15 cellular contexts compared by ENCODE assay signal in the genomic region with DNA sequence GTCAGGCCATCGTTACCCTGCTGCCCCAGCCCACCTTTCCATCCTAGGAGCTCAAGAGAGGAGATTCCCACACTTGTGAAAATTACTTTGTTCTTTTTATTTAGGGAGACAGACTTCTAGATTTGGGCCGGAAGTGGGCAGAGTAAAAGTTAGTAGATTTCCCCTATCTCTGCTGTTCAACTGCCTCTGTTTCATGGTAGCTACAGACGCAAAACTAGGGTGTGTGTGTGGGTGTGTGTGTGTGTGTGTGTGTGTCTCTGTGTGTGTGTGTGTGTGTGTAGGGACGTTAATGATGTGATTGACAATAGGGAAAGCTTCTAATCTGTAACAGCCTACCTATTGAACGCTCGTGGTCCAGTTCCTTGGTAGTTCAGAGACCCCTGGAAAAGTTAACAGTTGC. TPM values are rescaled to one million over a fixed set of nuclear protein-coding genes. Genes with fewer than 3 reads are reported as not detected.
A peak's percentile ranks its signal among the peaks of the same experiment; 100 is the strongest.
DNase-seq lines count a peak whose midpoint lies in the region; ATAC-seq, FAIRE-seq and TF ChIP-seq lines count a peak whose summit lies in the region.
"Had no signal": no experiment of that assay in that cellular context is flagged by ENCODE, and none has a peak within 500 bp of the region (broad histone marks: within the 10 kb centered on the region; RNA-seq: fewer than 3 reads in every experiment).

No MANE protein-coding gene starts in this region.

- H3K36me3 ChIP-seq in heart left ventricle: no peaks in the 10 kb centered on the region
- H3K36me3 ChIP-seq in OCI-LY1 (ENCODE audit: insufficient read depth, low read length): no peaks in the 10 kb centered on the region
- H3K36me3 ChIP-seq in H1 (ENCODE audit: control insufficient read depth in 2 of 4, insufficient read depth in 4 of 4, low read length in 3 of 4): no peaks in the 10 kb centered on the region
- H3K36me3 ChIP-seq in thoracic aorta: no peaks in the 10 kb centered on the region
- no peaks in the 10 kb centered on the region for H3K36me3 ChIP-seq in SJCRH30

- H3K9ac ChIP-seq in OCI-LY1 (ENCODE audit: low read length) (peak overlapping the region; percentile 94), H1 (replicated peaks in 1 of 4; ENCODE audit: extremely low read depth in 1 of 4, low read depth in 3 of 4, low read length in 3 of 4) (no peak overlapping the region)

- no peak overlapping the region for H3K14ac ChIP-seq in H1 (ENCODE audit: insufficient read length)

- H4K20me1 ChIP-seq in OCI-LY1 (ENCODE audit: insufficient read depth, low read length) (no peaks in the 10 kb centered on the region), H1 (replicated peaks in 1 of 2; ENCODE audit: control insufficient read depth in 1 of 2, insufficient read depth in 2 of 2, low read length in 2 of 2) (no peaks in the 10 kb centered on the region)

- H3K27ac ChIP-seq in heart left ventricle: no peak overlapping the region
- peak overlapping the region; percentile 89 for H3K27ac ChIP-seq in OCI-LY1 (ENCODE audit: low read depth, low read length, poor library complexity, severe bottlenecking)
- H3K27ac ChIP-seq in H1 (ENCODE audit: low read depth, low read length): no peak overlapping the region
- H3K27ac ChIP-seq in thoracic aorta: no peak overlapping the region
- no peak overlapping the region for H3K27ac ChIP-seq in SJCRH30

- H2BK20ac ChIP-seq in H1 (ENCODE audit: low read length): no peak overlapping the region

- H3K79me2 ChIP-seq in OCI-LY1 (ENCODE audit: insufficient read depth, low read length): peaks cover 11% of the 10 kb centered on the region
- no peaks in the 10 kb centered on the region for H3K79me2 ChIP-seq in H1 (ENCODE audit: control insufficient read depth in 1 of 2, insufficient read depth in 2 of 2, low read length in 2 of 2)

- CTCF ChIA-PET in H1 (lab: Charles Lee; ENCODE audit: partially characterized antibody): no interaction called here

- POLR2A ChIA-PET in H1 (lab: Charles Lee; ENCODE audit: partially characterized antibody): no interaction called here

- peak overlapping the region; percentile 98 for H3K4me2 ChIP-seq in OCI-LY1 (ENCODE audit: low read length)
- H3K4me2 ChIP-seq in H1 (ENCODE audit: insufficient read depth in 1 of 2, low read depth in 2 of 2, low read length in 2 of 2): peak overlapping the region; percentile 27 to 48; a peak in 3 of 4 replicates

- H4K8ac ChIP-seq in H1 (ENCODE audit: extremely low read depth, insufficient read depth, low read length): peak overlapping the region; percentile 51; the same call in 1 of the 2 replicates

- no peak overlapping the region for H2BK120ac ChIP-seq in H1 (replicated peaks; ENCODE audit: low read depth, low read length)

- no peak for TF ChIP-seq POLR2A in heart left ventricle (IDR thresholded peaks at IDR 0.05)
- no peak for TF ChIP-seq POLR2A in H1 (IDR thresholded peaks at IDR 0.05; ENCODE audit: control extremely low read depth in 1 of 2, low read depth in 2 of 2, low read length in 2 of 2)

- H4K91ac ChIP-seq in H1 (replicated peaks; ENCODE audit: insufficient read length, low read length): no peak overlapping the region

- no peak for TF ChIP-seq RAD21 in H1 (IDR thresholded peaks at IDR 0.05 in 1 of 2, conservative IDR thresholded peaks at IDR 0.05 in 1 of 2; ENCODE audit: low read depth in 2 of 2, low read length in 2 of 2)

- TF ChIP-seq CTCF in heart left ventricle (IDR thresholded peaks at IDR 0.05) (no peak), OCI-LY1 (IDR thresholded peaks at IDR 0.05; ENCODE audit: low read length) (no peak), H1 (IDR thresholded peaks at IDR 0.05; ENCODE audit: control extremely low read depth in 1 of 3, insufficient read depth in 1 of 3, low read depth in 1 of 3, low read length in 3 of 3) (no peak), thoracic aorta (IDR thresholded peaks at IDR 0.05) (no peak)

- H3K23ac ChIP-seq in H1 (ENCODE audit: insufficient read length): no peak overlapping the region

- 80 to 95% (median 85%) methylated on average over 6 of the region's 6 CpGs for WGBS in heart left ventricle, 4 donors
- WGBS in H1 (ENCODE audit: extremely low coverage in 1 of 2, insufficient coverage in 1 of 2, insufficient read length in 1 of 2, insufficient replicate concordance in 2 of 2, low coverage in 1 of 2, low lambda C conversion rate in 2 of 2, missing lambda C conversion rate in 1 of 2), 2 experiments: 84% methylated on average over 6 of the region's 6 CpGs; no CpG with 5 or more reads in 1 of the 2 experiments

- H4K5ac ChIP-seq in H1 (ENCODE audit: insufficient read length, low read depth, low read length): no peak overlapping the region

- no peaks in the 10 kb centered on the region for H3K9me2 ChIP-seq in OCI-LY1 (ENCODE audit: low read depth, low read length)

- no peak overlapping the region for H2BK12ac ChIP-seq in H1 (ENCODE audit: low read depth, low read length)

- H2AK5ac ChIP-seq in H1 (ENCODE audit: low read depth, low read length): no peak overlapping the region

- H3K9me3 ChIP-seq in heart left ventricle (no peaks in the 10 kb centered on the region), OCI-LY1 (ENCODE audit: low read length) (no peaks in the 10 kb centered on the region), H1 (ENCODE audit: insufficient read depth in 2 of 2, low read depth in 1 of 2, low read length in 1 of 2) (no peaks in the 10 kb centered on the region; a peak in 1 of 4 replicates), thoracic aorta (no peaks in the 10 kb centered on the region), SJCRH30 (replicated peaks) (no peaks in the 10 kb centered on the region)

- TF ChIP-seq EP300 in H1 (IDR thresholded peaks at IDR 0.05; ENCODE audit: borderline replicate concordance in 1 of 2, low read depth in 2 of 2, low read length in 2 of 2): no peak

- H3K4me3 ChIP-seq in heart left ventricle (peak overlapping the region in 7 of 12 donors; percentile 15 to 34 (median 27)), OCI-LY1 (ENCODE audit: low read depth, low read length, poor library complexity, severe bottlenecking) (peak overlapping the region; percentile 79), H1 (ENCODE audit: extremely low read depth in 1 of 4, insufficient read depth in 2 of 4, low read depth in 3 of 4, low read length in 4 of 4) (peak overlapping the region in 1 of 4 experiments; percentile 42; a peak in 1 of 8 replicates), thoracic aorta (peak overlapping the region; percentile 33), SJCRH30 (no peak overlapping the region)

- no peak overlapping the region for H3K18ac ChIP-seq in H1 (ENCODE audit: extremely low read depth, low read length)

- intact Hi-C loops in heart left ventricle (cut with DNase I): loop anchor here in 1 of 10 donors (10.0 kb wide), 1 partner anchor 51 kb away; no protein-coding TSS in a partner anchor
- intact Hi-C loops in Right ventricle myocardium superior (cut with DNase I): no loop called here

- no peaks in the 10 kb centered on the region for H3K79me1 ChIP-seq in H1 (ENCODE audit: low read depth, low read length)

- no peak overlapping the region for H2BK5ac ChIP-seq in H1 (ENCODE audit: low read depth, low read length)

- H3K27me3 ChIP-seq in heart left ventricle (no peaks in the 10 kb centered on the region), OCI-LY1 (ENCODE audit: insufficient read depth, low read length) (no peaks in the 10 kb centered on the region), H1 (replicated peaks in 1 of 4; ENCODE audit: control insufficient read depth in 3 of 4, extremely low read depth in 1 of 4, insufficient read depth in 3 of 4, low read length in 3 of 4) (peaks cover 0 to 11% (median 5%) of the 10 kb centered on the region in 4 experiments; a peak in 3 of 7 replicates), thoracic aorta (replicated peaks; ENCODE audit: insufficient read depth) (no peaks in the 10 kb centered on the region), SJCRH30 (no peaks in the 10 kb centered on the region)

- no peaks in the 10 kb centered on the region; the same call in 1 of the 2 replicates for H3F3A ChIP-seq in OCI-LY1 (ENCODE audit: insufficient read depth, low read length)

- no peak overlapping the region for H3K56ac ChIP-seq in H1 (replicated peaks; ENCODE audit: insufficient read length, low read depth, low read length)

- DNase-seq in heart left ventricle (no peak), Right ventricle myocardium superior (no peak), H1 (ENCODE audit: low read depth in 1 of 2, low spot score in 2 of 2) (no peak), thoracic aorta (ENCODE audit: low spot score) (no peak), SJCRH30 (no peak), GOT3 (lab: John Stamatoyannopoulos, UW) (no peak), medulla oblongata (ENCODE audit: extremely low spot score) (no peak)
- DNase-seq: foreskin fibroblast, GF-D8, NCI-H1694, NCI-H774 had no signal

- H2AFZ ChIP-seq in OCI-LY1 (ENCODE audit: low read length): no peak overlapping the region
- H2AFZ ChIP-seq in H1 (ENCODE audit: low read length): peak overlapping the region; percentile 97

- ATAC-seq in heart left ventricle: no peak
- ATAC-seq in Right ventricle myocardium superior (ENCODE audit: poor library complexity): no peak
- ATAC-seq in thoracic aorta (ENCODE audit: insufficient number of reproducible peaks, low FRiP score, low read depth): no peak

- peaks cover 2% of the 10 kb centered on the region; the same call in 1 of the 2 replicates for H3K23me2 ChIP-seq in H1 (ENCODE audit: low read depth, low read length)

- H2BK15ac ChIP-seq in H1 (ENCODE audit: low read length): no peak overlapping the region

- FAIRE-seq in H1 (lab: Jason Lieb, UNC): no peak

- H3K4ac ChIP-seq in H1 (replicated peaks; ENCODE audit: insufficient read length, low read depth, low read length): no peak overlapping the region

- H3K4me1 ChIP-seq in heart left ventricle (no peaks in the 10 kb centered on the region), OCI-LY1 (ENCODE audit: insufficient read depth, low read length, severe bottlenecking) (peaks cover 59% of the 10 kb centered on the region), H1 (replicated peaks in 1 of 4; ENCODE audit: control insufficient read depth in 3 of 4, insufficient read depth in 4 of 4, low read length in 3 of 4) (peaks cover 0 to 4% (median 1%) of the 10 kb centered on the region in 4 experiments; a peak in 4 of 7 replicates), thoracic aorta (ENCODE audit: control insufficient read depth in 1 of 2, low read depth in 2 of 2) (no peaks in the 10 kb centered on the region), SJCRH30 (no peaks in the 10 kb centered on the region)

RNA-seq across cellular contexts. Expression of gene PSMA8, which starts 0.4 kb away (rescaled TPM):
- under 1 TPM in 1 of 9 donors, not detected in 8; 0.16 TPM for total RNA-seq in heart left ventricle
- not detected for polyA plus RNA-seq in heart left ventricle
- total RNA-seq in Right ventricle myocardium superior: 0.48 TPM
- not detected in 2 replicates for total RNA-seq in H1 (2021; fragmentation: NEBNext Ultra II Directional; extraction: Animal tissue kit (Norgen Biotek cat#: 25700))
- polyA plus RNA-seq in H1 (2011; rRNA removed): not detected in 2 replicates
- polyA plus RNA-seq in H1 (2011; cell fraction: cytosol; rRNA removed): not detected
- not detected for polyA plus RNA-seq in H1 (2011; cell fraction: nucleus; rRNA removed)
- not detected in 4 replicates for polyA plus RNA-seq in H1 (2012, experiment 1 of 2)
- polyA plus RNA-seq in H1 (2012, experiment 2 of 2): not detected
- not detected for polyA plus RNA-seq in H1 (2013, experiment 1 of 2)
- polyA plus RNA-seq in H1 (2013, experiment 2 of 2): not detected
- not detected in 2 replicates for polyA minus RNA-seq in H1 (2011; rRNA and poly(A)+ RNA removed)
- polyA minus RNA-seq in H1 (2011; cell fraction: cytosol; rRNA and poly(A)+ RNA removed): not detected
- not detected for polyA minus RNA-seq in H1 (2011; cell fraction: nucleus; rRNA and poly(A)+ RNA removed)
- not detected for total RNA-seq in thoracic aorta
- not detected in 2 replicates for total RNA-seq in SJCRH30 (2014; rRNA removed; shearing (Covaris generic))
- total RNA-seq: kidney epithelial cell, neural crest cell, skeletal muscle tissue had no signal

RNA-seq across cellular contexts. Expression of gene SS18, which starts 43.7 kb away (rescaled TPM):
- total RNA-seq in heart left ventricle: 10 to 100 TPM; 27.3 to 60.5 (median 39.7) TPM
- 10 to 100 TPM; 14.4 to 26.6 TPM for polyA plus RNA-seq in heart left ventricle
- total RNA-seq in Right ventricle myocardium superior: 23.5 TPM
- 82.3 and 83.5 TPM in 2 replicates for total RNA-seq in H1 (2021; fragmentation: NEBNext Ultra II Directional; extraction: Animal tissue kit (Norgen Biotek cat#: 25700))
- 106 and 189 TPM in 2 replicates for polyA plus RNA-seq in H1 (2011; rRNA removed)
- polyA plus RNA-seq in H1 (2011; cell fraction: cytosol; rRNA removed): 122 TPM
- polyA plus RNA-seq in H1 (2011; cell fraction: nucleus; rRNA removed): 95.0 TPM
- 51.2 to 66.9 TPM (median 63.1 TPM) in 4 replicates for polyA plus RNA-seq in H1 (2012, experiment 1 of 2)
- 6.0 TPM for polyA plus RNA-seq in H1 (2012, experiment 2 of 2)
- polyA plus RNA-seq in H1 (2013, experiment 1 of 2): 52.4 TPM
- 54.0 TPM for polyA plus RNA-seq in H1 (2013, experiment 2 of 2)
- 277 and 374 TPM in 2 replicates for polyA minus RNA-seq in H1 (2011; rRNA and poly(A)+ RNA removed)
- 216 TPM for polyA minus RNA-seq in H1 (2011; cell fraction: cytosol; rRNA and poly(A)+ RNA removed)
- 206 TPM for polyA minus RNA-seq in H1 (2011; cell fraction: nucleus; rRNA and poly(A)+ RNA removed)
- total RNA-seq in thoracic aorta: 100 to 1,000 TPM in 1 of 2 donors, 10 to 100 TPM in 1; 85.0 to 118 TPM
- 61.3 and 70.2 TPM in 2 replicates for total RNA-seq in SJCRH30 (2014; rRNA removed; shearing (Covaris generic))
